In genomic region chr9:112328545-112328944, GRCh38 we compare ENCODE assay signal across 22 cellular contexts. TPM values are rescaled to one million over a fixed set of nuclear protein-coding genes. Genes with fewer than 3 reads are reported as not detected.
DNase-seq lines count a peak whose midpoint lies in the region; ATAC-seq lines count a peak whose summit lies in the region.
"Had no signal": no experiment of that assay in that cellular context is flagged by ENCODE, and none has a peak within 500 bp of the region (broad histone marks: within the 10 kb centered on the region; RNA-seq: fewer than 3 reads in every experiment).

No MANE protein-coding gene starts in this region.

- DNase-seq in activated T-cell treated with anti-CD3 and anti-CD28 coated beads, Interleukin-2, amount 50 U/mL, for 72 hours, result no peak
- DNase-seq in activated T-cell treated with anti-CD3 and anti-CD28 coated beads, Interleukin-2, amount 50 U/mL, for 1 hour, result no peak
- no peak for DNase-seq in T-cell
- DNase-seq in effector memory CD8-positive, alpha-beta T cell, result no peak
- no peak for DNase-seq in stimulated activated effector memory CD8-positive, alpha-beta T cell treated with anti-CD3 and anti-CD28 coated beads, Interleukin-12 subunit alpha, Interleukin-12 subunit beta, amount 100 ng/mL, for 72 hours (ENCODE audit: low spot score in 2 of 2)
- DNase-seq in HK-2 (ENCODE audit: unreplicated experiment), result no peak
- no peak for DNase-seq in midbrain (lab: John Stamatoyannopoulos, UW)
- no peak for DNase-seq in NCI-H82 (lab: John Stamatoyannopoulos, UW)
- DNase-seq: ACHN; activated CD4-positive, alpha-beta T cell treated with anti-CD3 and anti-CD28 coated beads, Interleukin-2, amount 50 U/mL, for 1 hour; activated gamma-delta T cell; COR-L47; dermis blood vessel endothelial cell; GDM1; mucosa of descending colon; NCI-H1105; posterior cingulate gyrus; small intestine; stimulated activated naive CD4-positive, alpha-beta T cell had no signal

- H3K36me3 Mint-ChIP-seq in activated T-cell treated with anti-CD3 and anti-CD28 coated beads, Interleukin-2, amount 50 U/mL, for 72 hours (ENCODE audit: insufficient read depth in 2 of 2), result peaks cover 6 to 24% of the 10 kb centered on the region in 2 donors
- peaks cover 21% of the 10 kb centered on the region for H3K36me3 Mint-ChIP-seq in T-cell
- H3K36me3 Mint-ChIP-seq in effector memory CD8-positive, alpha-beta T cell (ENCODE audit: insufficient read depth), result peaks cover 24% of the 10 kb centered on the region
- peaks cover 4% of the 10 kb centered on the region for H3K36me3 Mint-ChIP-seq in stimulated activated effector memory CD8-positive, alpha-beta T cell treated with anti-CD3 and anti-CD28 coated beads, Interleukin-12 subunit alpha, Interleukin-12 subunit beta, amount 100 ng/mL, for 72 hours

- no peak for ATAC-seq in activated T-cell treated with anti-CD3 and anti-CD28 coated beads, Interleukin-2, amount 50 U/mL, for 72 hours (replicated peaks in 1 of 2)
- ATAC-seq in T-cell (replicated peaks in 1 of 4), result no peak
- ATAC-seq in effector memory CD8-positive, alpha-beta T cell (replicated peaks), result no peak
- ATAC-seq in stimulated activated effector memory CD8-positive, alpha-beta T cell treated with anti-CD3 and anti-CD28 coated beads, Interleukin-12 subunit alpha, Interleukin-12 subunit beta, amount 100 ng/mL, for 72 hours, result no peak
- ATAC-seq: HCT116, K562, mucosa of descending colon, Right ventricle myocardium inferior had no signal

- H3K9me3 Mint-ChIP-seq in activated T-cell treated with anti-CD3 and anti-CD28 coated beads, Interleukin-2, amount 50 U/mL, for 72 hours, result no peaks in the 10 kb centered on the region
- H3K9me3 Mint-ChIP-seq in T-cell, result peaks cover 3 to 11% (median 5%) of the 10 kb centered on the region in 3 donors
- no peaks in the 10 kb centered on the region for H3K9me3 Mint-ChIP-seq in effector memory CD8-positive, alpha-beta T cell
- peaks cover 5% of the 10 kb centered on the region for H3K9me3 Mint-ChIP-seq in stimulated activated effector memory CD8-positive, alpha-beta T cell treated with anti-CD3 and anti-CD28 coated beads, Interleukin-12 subunit alpha, Interleukin-12 subunit beta, amount 100 ng/mL, for 72 hours

- H3K27ac Mint-ChIP-seq in activated T-cell treated with anti-CD3 and anti-CD28 coated beads, Interleukin-2, amount 50 U/mL, for 72 hours, result peak overlapping the region; percentile 74
- H3K27ac Mint-ChIP-seq in T-cell, result peak overlapping the region; percentile 64 to 69
- H3K27ac Mint-ChIP-seq in effector memory CD8-positive, alpha-beta T cell, result peak overlapping the region; percentile 49 to 83
- peak overlapping the region; percentile 75 for H3K27ac Mint-ChIP-seq in stimulated activated effector memory CD8-positive, alpha-beta T cell treated with anti-CD3 and anti-CD28 coated beads, Interleukin-12 subunit alpha, Interleukin-12 subunit beta, amount 100 ng/mL, for 72 hours

- CTCF ChIA-PET in T-cell (lab: Charles Lee), result interaction anchor here in 1 of 2 donors (1.2 kb wide), 1 partner anchor 230 kb away, joined by 3 read pairs; no protein-coding TSS in a partner anchor

- peaks cover 72% of the 10 kb centered on the region for H3K4me1 Mint-ChIP-seq in activated T-cell treated with anti-CD3 and anti-CD28 coated beads, Interleukin-2, amount 50 U/mL, for 72 hours (ENCODE audit: low read depth)
- peaks cover 60 to 83% (median 63%) of the 10 kb centered on the region in 3 donors for H3K4me1 Mint-ChIP-seq in T-cell
- H3K4me1 Mint-ChIP-seq in effector memory CD8-positive, alpha-beta T cell (ENCODE audit: low read depth in 2 of 2), result peaks cover 34 to 49% of the 10 kb centered on the region in 2 donors
- H3K4me1 Mint-ChIP-seq in stimulated activated effector memory CD8-positive, alpha-beta T cell treated with anti-CD3 and anti-CD28 coated beads, Interleukin-12 subunit alpha, Interleukin-12 subunit beta, amount 100 ng/mL, for 72 hours, result peaks cover 45% of the 10 kb centered on the region

- peak overlapping the region; percentile 21 to 29 for H3K4me3 Mint-ChIP-seq in activated T-cell treated with anti-CD3 and anti-CD28 coated beads, Interleukin-2, amount 50 U/mL, for 72 hours
- peak overlapping the region; percentile 19 to 28 (median 21) for H3K4me3 Mint-ChIP-seq in T-cell
- H3K4me3 Mint-ChIP-seq in effector memory CD8-positive, alpha-beta T cell, result peak overlapping the region; percentile 53 to 55
- peak overlapping the region; percentile 18 for H3K4me3 Mint-ChIP-seq in stimulated activated effector memory CD8-positive, alpha-beta T cell treated with anti-CD3 and anti-CD28 coated beads, Interleukin-12 subunit alpha, Interleukin-12 subunit beta, amount 100 ng/mL, for 72 hours

- POLR2A ChIA-PET in T-cell (lab: Charles Lee), result interaction anchor here in 1 of 2 donors (1.1 kb wide), 1 partner anchor 8 kb away, joined by 3 read pairs; no protein-coding TSS in a partner anchor

- no peaks in the 10 kb centered on the region for H3K27me3 Mint-ChIP-seq in activated T-cell treated with anti-CD3 and anti-CD28 coated beads, Interleukin-2, amount 50 U/mL, for 72 hours (ENCODE audit: low read depth)
- no peaks in the 10 kb centered on the region for H3K27me3 Mint-ChIP-seq in T-cell
- H3K27me3 Mint-ChIP-seq in effector memory CD8-positive, alpha-beta T cell, result no peaks in the 10 kb centered on the region

RNA-seq across cellular contexts. Expression of gene PTBP3, which starts 4.9 kb away (rescaled TPM):
- 100 to 1,000 TPM; 125 to 138 TPM for total RNA-seq in activated T-cell treated with anti-CD3 and anti-CD28 coated beads, Interleukin-2, amount 50 U/mL, for 72 hours
- total RNA-seq in T-cell, result 100 to 1,000 TPM; 107 to 116 (median 109) TPM

RNA-seq across cellular contexts. Expression of gene HSDL2, which starts 51.4 kb away (rescaled TPM):
- 10 to 100 TPM; 27.3 to 33.1 TPM for total RNA-seq in activated T-cell treated with anti-CD3 and anti-CD28 coated beads, Interleukin-2, amount 50 U/mL, for 72 hours
- total RNA-seq in T-cell, result 10 to 100 TPM in 3 of 5 donors, 1 to 10 TPM in 2; 9.1 to 11.8 (median 10.8) TPM
